ENCODE assay signal across 16 cellular contexts in the genomic region with DNA sequence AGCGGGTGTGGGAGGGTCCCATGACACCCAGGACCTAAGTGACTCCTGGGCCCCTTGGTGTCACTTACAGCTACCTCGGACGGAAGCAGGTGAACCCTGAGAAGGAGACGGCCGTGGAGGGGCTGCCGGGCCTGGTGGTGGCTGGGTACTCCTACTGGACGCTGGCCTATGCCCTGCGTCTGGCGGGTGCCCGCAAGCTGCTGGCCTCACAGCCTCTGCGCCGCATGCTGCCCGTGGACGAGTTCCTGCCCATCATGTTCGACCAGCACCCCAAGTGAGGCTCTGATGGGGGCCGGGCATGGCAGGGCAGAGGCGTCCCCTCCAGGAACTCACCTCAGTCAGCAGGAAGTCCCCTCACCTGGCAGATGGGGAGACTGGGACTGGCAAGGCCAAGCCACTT. TPM values are rescaled to one million over a fixed set of nuclear protein-coding genes. Genes with fewer than 3 reads are reported as not detected.
DNase-seq lines count a peak whose midpoint lies in the region; ATAC-seq and TF ChIP-seq lines count a peak whose summit lies in the region.
"Had no signal": no experiment of that assay in that cellular context is flagged by ENCODE, and none has a peak within 500 bp of the region (broad histone marks: within the 10 kb centered on the region; RNA-seq: fewer than 3 reads in every experiment).

No MANE protein-coding gene starts in this region.

- intact Hi-C loops in right cardiac atrium (cut with DNase I), result loop anchor here in 1 of 4 donors (10.0 kb wide), 1 partner anchor 130 kb away; no protein-coding TSS in a partner anchor
- intact Hi-C loops in heart right ventricle (cut with DNase I), result no loop called here

- no peak overlapping the region for H3K4ac ChIP-seq in mesenchymal stem cell (ENCODE audit: low read depth in 1 of 2, low read length in 2 of 2)

- TF ChIP-seq CTCF in heart right ventricle (IDR thresholded peaks at IDR 0.05), result no peak

- H3K4me1 ChIP-seq in right cardiac atrium (ENCODE audit: control insufficient read depth, insufficient read depth, low read length) (no peaks in the 10 kb centered on the region), heart right ventricle (peaks cover 0 to 11% (median 8%) of the 10 kb centered on the region in 9 donors), mesenchymal stem cell (ENCODE audit: control insufficient read depth, insufficient read depth, low read depth, low read length) (peaks cover 6% of the 10 kb centered on the region)
- H3K4me1 ChIP-seq: Caco-2 had no signal

- H2BK120ac ChIP-seq in mesenchymal stem cell (ENCODE audit: low read depth, low read length), result no peak overlapping the region

- H3K9ac ChIP-seq in mesenchymal stem cell (ENCODE audit: low read length), result no peak overlapping the region

- no peak overlapping the region for H3K14ac ChIP-seq in mesenchymal stem cell (ENCODE audit: low read length in 2 of 2)

- DNase-seq in right cardiac atrium (peak in 2 of 3 donors; percentile 30 to 48), heart right ventricle (no peak), mesenchymal stem cell (no peak)
- no peak for DNase-seq in activated CD4-positive, alpha-beta T cell treated with anti-CD3 and anti-CD28 coated beads, Interleukin-2, amount 50 U/mL, for 1 hour
- DNase-seq: AML-193; Caco-2; Calu3; CD4-positive, alpha-beta T cell; CD8-positive, alpha-beta T cell; DMS79 treated with DMSO at 0.1 percent for 48 hours; GF-D8 had no signal

- H2BK5ac ChIP-seq in mesenchymal stem cell (ENCODE audit: low read depth, low read length, poor library complexity, severe bottlenecking), result no peak overlapping the region

- 93% methylated on average over 17 of the region's 17 CpGs for WGBS in right cardiac atrium
- WGBS in heart right ventricle, 2 donors, result 91 to 97% methylated on average over 17 of the region's 17 CpGs
- 98% methylated on average over 17 of the region's 17 CpGs for WGBS in mesenchymal stem cell

- H3K18ac ChIP-seq in mesenchymal stem cell (ENCODE audit: low read depth in 1 of 2, low read length in 2 of 2), result no peak overlapping the region

- H2BK15ac ChIP-seq in mesenchymal stem cell (ENCODE audit: low read depth, poor library complexity, severe bottlenecking), result no peak overlapping the region

- H2AFZ ChIP-seq in mesenchymal stem cell (ENCODE audit: low read depth, low read length), result no peak overlapping the region

- ATAC-seq in right cardiac atrium (no peak), heart right ventricle (no peak), HG03159 (IDR thresholded peaks at IDR 0.05; ENCODE audit: unreplicated experiment) (no peak)
- ATAC-seq: A549; CD8-positive, alpha-beta T cell had no signal

- H3K27me3 ChIP-seq in right cardiac atrium (ENCODE audit: control insufficient read depth, insufficient read depth), result no peaks in the 10 kb centered on the region
- H3K27me3 ChIP-seq in heart right ventricle, result no peaks in the 10 kb centered on the region
- no peaks in the 10 kb centered on the region for H3K27me3 ChIP-seq in mesenchymal stem cell (ENCODE audit: control insufficient read depth in 1 of 2, insufficient read depth in 1 of 2, low read length in 2 of 2)
- H3K27me3 ChIP-seq: BLaER1 treated with 17β-estradiol and CSF1 and Interleukin-3, amounts not matched to agents 10 nM and 100 nM had no signal

- H3K27ac ChIP-seq in right cardiac atrium (ENCODE audit: low read length) (no peak overlapping the region), heart right ventricle (no peak overlapping the region), mesenchymal stem cell (ENCODE audit: low read length, poor library complexity, severe bottlenecking) (no peak overlapping the region)
- H3K27ac ChIP-seq: 22Rv1; A549; BLaER1 treated with 17β-estradiol and CSF1 and Interleukin-3, amounts not matched to agents 10 nM and 100 nM; C4-2B had no signal

- peak overlapping the region in 1 of 2 experiments; percentile 48 for H3K23ac ChIP-seq in mesenchymal stem cell (ENCODE audit: low read length in 2 of 2)

- no peak overlapping the region for H4K91ac ChIP-seq in mesenchymal stem cell (ENCODE audit: low read length)

- H3K4me2 ChIP-seq in mesenchymal stem cell (ENCODE audit: low read length, poor library complexity, severe bottlenecking), result no peak overlapping the region
- H3K4me2 ChIP-seq: A549; BLaER1 treated with 17β-estradiol and CSF1 and Interleukin-3, amounts not matched to agents 10 nM and 100 nM had no signal

- H2AK5ac ChIP-seq in mesenchymal stem cell (ENCODE audit: low read length, severe bottlenecking), result no peak overlapping the region

- no peaks in the 10 kb centered on the region for H3K79me1 ChIP-seq in mesenchymal stem cell (replicated peaks; ENCODE audit: low read length, poor library complexity, severe bottlenecking)

- H3K9me3 ChIP-seq in right cardiac atrium (ENCODE audit: control insufficient read depth, low read length) (no peaks in the 10 kb centered on the region), heart right ventricle (no peaks in the 10 kb centered on the region), mesenchymal stem cell (ENCODE audit: control insufficient read depth, low read length) (no peaks in the 10 kb centered on the region)
- H3K9me3 ChIP-seq: A549; BLaER1 treated with 17β-estradiol and CSF1 and Interleukin-3, amounts not matched to agents 10 nM and 100 nM; Caco-2 had no signal

- H4K8ac ChIP-seq in mesenchymal stem cell (ENCODE audit: low read length), result peak overlapping the region; percentile 1

- H3K36me3 ChIP-seq in heart right ventricle (peaks cover 0 to 26% (median 0%) of the 10 kb centered on the region in 9 donors), mesenchymal stem cell (ENCODE audit: control insufficient read depth in 1 of 2, insufficient read depth in 2 of 2, low read depth in 1 of 2, low read length in 2 of 2) (peaks cover 30 to 44% of the 10 kb centered on the region in 2 experiments)

- H3K4me3 ChIP-seq in right cardiac atrium (ENCODE audit: low read length), result no peak overlapping the region
- no peak overlapping the region for H3K4me3 ChIP-seq in heart right ventricle
- no peak overlapping the region for H3K4me3 ChIP-seq in mesenchymal stem cell (ENCODE audit: insufficient read depth in 1 of 2, low read depth in 1 of 2, low read length in 2 of 2)
- H3K4me3 ChIP-seq: A549; BLaER1 treated with 17β-estradiol and CSF1 and Interleukin-3, amounts not matched to agents 10 nM and 100 nM had no signal

- H2BK12ac ChIP-seq in mesenchymal stem cell (ENCODE audit: low read length in 2 of 2), result no peak overlapping the region

RNA-seq across cellular contexts. Expression of gene CERCAM, which starts 13.7 kb away (rescaled TPM):
- total RNA-seq in right cardiac atrium (10 to 100 TPM; 12.8 to 23.2 (median 17.7) TPM), heart right ventricle (10 to 100 TPM in 5 of 10 donors, 1 to 10 TPM in 5; 3.5 to 30.4 (median 10.0) TPM)
- polyA plus RNA-seq in right cardiac atrium (12.3 TPM), heart right ventricle (10 to 100 TPM; 10.6 to 11.3 TPM)
- 96.2 TPM for polyA plus RNA-seq in mesenchymal stem cell (2013, experiment 1 of 2)
- 100 TPM for polyA plus RNA-seq in mesenchymal stem cell (2013, experiment 2 of 2)

RNA-seq across cellular contexts. Expression of gene ODF2, which starts 21.5 kb away (rescaled TPM):
- total RNA-seq in right cardiac atrium, result 10 to 100 TPM; 13.8 to 15.4 (median 14.4) TPM
- polyA plus RNA-seq in right cardiac atrium, result 9.6 TPM
- 10 to 100 TPM; 10.9 to 17.1 (median 14.8) TPM for total RNA-seq in heart right ventricle
- 10 to 100 TPM; 13.2 to 19.7 TPM for polyA plus RNA-seq in heart right ventricle
- polyA plus RNA-seq in mesenchymal stem cell (2013, experiment 1 of 2), result 20.1 TPM
- 20.1 TPM for polyA plus RNA-seq in mesenchymal stem cell (2013, experiment 2 of 2)

Comparison
In these comparisons a context has a peak if more than half of its experiments do, and no peak if none do; other contexts are left out.
1. DNase-seq: peak in right cardiac atrium (2 of 3); none in heart right ventricle (0 of 2), mesenchymal stem cell (single experiment) and activated CD4-positive, alpha-beta T cell treated with anti-CD3 and anti-CD28 coated beads, Interleukin-2, amount 50 U/mL, for 1 hour (single experiment).